Comparison of ENCODE assay signal across 1 cellular context in the genomic region with DNA sequence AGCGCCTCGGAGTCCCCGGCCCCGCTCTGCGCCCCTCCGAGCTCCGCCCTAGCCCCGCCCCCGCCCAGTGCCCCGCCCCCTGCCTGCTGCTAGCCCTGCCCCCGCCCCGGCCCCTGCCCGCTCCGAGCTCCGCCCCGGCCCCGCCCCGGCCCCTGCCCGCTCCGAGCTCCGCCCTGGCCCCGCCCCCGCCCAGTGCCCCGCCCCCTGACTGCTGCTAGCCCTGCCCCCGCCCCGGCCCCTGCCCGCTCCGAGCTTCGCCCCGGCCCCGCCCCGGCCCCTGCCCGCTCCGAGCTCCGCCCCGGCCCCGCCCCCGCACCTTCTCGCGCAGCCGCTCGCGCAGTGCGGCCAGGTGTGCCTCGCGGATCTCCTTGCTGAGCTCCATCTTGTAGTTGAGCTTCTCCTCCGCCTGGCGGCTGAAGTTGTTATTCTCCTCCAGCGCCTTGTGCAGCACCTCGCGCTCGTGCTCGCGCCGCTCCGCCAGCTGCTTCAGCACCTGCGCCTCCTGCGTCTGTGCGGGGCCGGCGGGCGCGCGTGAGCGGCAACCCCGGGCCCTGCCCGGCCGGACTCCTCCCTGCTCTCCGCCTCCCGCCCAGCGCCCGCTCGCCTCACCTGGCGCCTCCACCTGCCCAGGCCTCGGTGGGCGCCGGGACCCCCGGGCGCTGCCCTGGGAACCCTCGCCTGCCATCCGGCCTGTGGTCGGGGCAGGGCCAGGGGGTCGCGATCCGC.
A peak's percentile ranks its signal among the peaks of the same experiment; 100 is the strongest.
TF ChIP-seq lines count a peak whose summit lies in the region.

No MANE protein-coding gene starts in this region.

TF ChIP-seq in HepG2, 621 proteins besides CTCF, POLR2A, EP300 and RAD21 (continued from another document and continues in another):
- TF ChIP-seq ZBTB33 (CRISPR knock-in tag; IDR thresholded peaks at IDR 0.05) (peak; percentile 86), ZNF547 (CRISPR knock-in tag; IDR thresholded peaks at IDR 0.05) (0 out of 2 replicates have a peak, but pooled peaks have one; percentile 29), NRL (CRISPR knock-in tag; IDR thresholded peaks at IDR 0.05; ENCODE audit: borderline replicate concordance) (no peak), ZNF563 (CRISPR knock-in tag; IDR thresholded peaks at IDR 0.05) (peak; percentile 92; the same call in 1 of the 2 replicates), FOSL1 (CRISPR knock-in tag; IDR thresholded peaks at IDR 0.05; ENCODE audit: borderline replicate concordance) (no peak), HNRNPK (IDR thresholded peaks at IDR 0.05; ENCODE audit: low read depth, low read length, poor library complexity, severe bottlenecking) (peak; percentile 61), FOXK1 (CRISPR knock-in tag; IDR thresholded peaks at IDR 0.05; ENCODE audit: borderline replicate concordance, low read depth) (peak; percentile 50; the same call in 1 of the 2 replicates), CCDC6 (CRISPR knock-in tag; IDR thresholded peaks at IDR 0.05) (no peak; the same call in 1 of the 2 replicates), HNRNPLL (IDR thresholded peaks at IDR 0.05; ENCODE audit: low read depth, low read length, poor library complexity, severe bottlenecking) (peak; percentile 96), RFXANK (CRISPR knock-in tag; IDR thresholded peaks at IDR 0.05) (peak; percentile 76; the same call in 1 of the 2 replicates), TSC22D2 (CRISPR knock-in tag; IDR thresholded peaks at IDR 0.05; ENCODE audit: borderline replicate concordance) (peak; percentile 41; the same call in 1 of the 2 replicates), KLF9 (CRISPR knock-in tag; IDR thresholded peaks at IDR 0.05; ENCODE audit: low read depth) (peak; percentile 82; the same call in 1 of the 2 replicates), KMT2A (CRISPR knock-in tag; IDR thresholded peaks at IDR 0.05) (0 out of 2 replicates have a peak, but pooled peaks have one; percentile 62), REXO4 (CRISPR knock-in tag; IDR thresholded peaks at IDR 0.05; ENCODE audit: borderline replicate concordance) (no peak), RBAK (CRISPR knock-in tag; IDR thresholded peaks at IDR 0.05) (no peak), YEATS4 (CRISPR knock-in tag; IDR thresholded peaks at IDR 0.05; ENCODE audit: borderline replicate concordance) (peak; percentile 72; the same call in 1 of the 2 replicates), ZNF350 (CRISPR knock-in tag; IDR thresholded peaks at IDR 0.05; ENCODE audit: borderline replicate concordance, low read depth) (0 out of 2 replicates have a peak, but pooled peaks have one; percentile 0), ZNF331 (CRISPR knock-in tag; IDR thresholded peaks at IDR 0.05) (peak; percentile 81), ATF3 (CRISPR knock-in tag; IDR thresholded peaks at IDR 0.05) (peak; percentile 44; the same call in 1 of the 2 replicates), IRF2 (CRISPR knock-in tag; IDR thresholded peaks at IDR 0.05) (0 out of 2 replicates have a peak, but pooled peaks have one; percentile 27), ZNF160 (CRISPR knock-in tag; IDR thresholded peaks at IDR 0.05) (peak; percentile 26; the same call in 1 of the 2 replicates), SALL1 (CRISPR knock-in tag; IDR thresholded peaks at IDR 0.05) (peak; percentile 80), ZNF205 (CRISPR knock-in tag; IDR thresholded peaks at IDR 0.05) (peak; percentile 64; the same call in 1 of the 2 replicates), TARDBP (CRISPR knock-in tag; IDR thresholded peaks at IDR 0.05) (peak; percentile 41; the same call in 1 of the 2 replicates), MIER3 (CRISPR knock-in tag; IDR thresholded peaks at IDR 0.05; ENCODE audit: borderline replicate concordance) (peak; percentile 60; the same call in 1 of the 2 replicates), NR2F2 (IDR thresholded peaks at IDR 0.05; ENCODE audit: borderline replicate concordance, low read depth) (peak; percentile 33; the same call in 1 of the 2 replicates), ZNF432 (CRISPR knock-in tag; IDR thresholded peaks at IDR 0.05; ENCODE audit: borderline replicate concordance) (no peak; the same call in 1 of the 2 replicates), CERS6 (CRISPR knock-in tag; IDR thresholded peaks at IDR 0.05) (no peak), TRIM24 (CRISPR knock-in tag; IDR thresholded peaks at IDR 0.05) (no peak), ZBED4 (CRISPR knock-in tag; IDR thresholded peaks at IDR 0.05; ENCODE audit: borderline replicate concordance) (0 out of 2 replicates have a peak, but pooled peaks have one; percentile 35), NR2F6 (IDR thresholded peaks at IDR 0.05) (no peak), NR2F6 (CRISPR knock-in tag; IDR thresholded peaks at IDR 0.05) (peak; percentile 27; the same call in 1 of the 2 replicates), SIX1 (CRISPR knock-in tag; IDR thresholded peaks at IDR 0.05; ENCODE audit: borderline replicate concordance) (no peak; the same call in 1 of the 2 replicates), YEATS2 (CRISPR knock-in tag; IDR thresholded peaks at IDR 0.05; ENCODE audit: borderline replicate concordance) (0 out of 2 replicates have a peak, but pooled peaks have one; percentile 62), ZNF691 (CRISPR knock-in tag; IDR thresholded peaks at IDR 0.05; ENCODE audit: borderline replicate concordance, low read depth) (peak; percentile 80; the same call in 1 of the 2 replicates), FOXO1 (CRISPR knock-in tag; IDR thresholded peaks at IDR 0.05) (peak; percentile 71; the same call in 1 of the 2 replicates), KLF16 (CRISPR knock-in tag; IDR thresholded peaks at IDR 0.05) (peak in 1 of 2 experiments; percentile 66; a peak in 1 of 4 replicates)
- TF ChIP-seq, protein P1, sequence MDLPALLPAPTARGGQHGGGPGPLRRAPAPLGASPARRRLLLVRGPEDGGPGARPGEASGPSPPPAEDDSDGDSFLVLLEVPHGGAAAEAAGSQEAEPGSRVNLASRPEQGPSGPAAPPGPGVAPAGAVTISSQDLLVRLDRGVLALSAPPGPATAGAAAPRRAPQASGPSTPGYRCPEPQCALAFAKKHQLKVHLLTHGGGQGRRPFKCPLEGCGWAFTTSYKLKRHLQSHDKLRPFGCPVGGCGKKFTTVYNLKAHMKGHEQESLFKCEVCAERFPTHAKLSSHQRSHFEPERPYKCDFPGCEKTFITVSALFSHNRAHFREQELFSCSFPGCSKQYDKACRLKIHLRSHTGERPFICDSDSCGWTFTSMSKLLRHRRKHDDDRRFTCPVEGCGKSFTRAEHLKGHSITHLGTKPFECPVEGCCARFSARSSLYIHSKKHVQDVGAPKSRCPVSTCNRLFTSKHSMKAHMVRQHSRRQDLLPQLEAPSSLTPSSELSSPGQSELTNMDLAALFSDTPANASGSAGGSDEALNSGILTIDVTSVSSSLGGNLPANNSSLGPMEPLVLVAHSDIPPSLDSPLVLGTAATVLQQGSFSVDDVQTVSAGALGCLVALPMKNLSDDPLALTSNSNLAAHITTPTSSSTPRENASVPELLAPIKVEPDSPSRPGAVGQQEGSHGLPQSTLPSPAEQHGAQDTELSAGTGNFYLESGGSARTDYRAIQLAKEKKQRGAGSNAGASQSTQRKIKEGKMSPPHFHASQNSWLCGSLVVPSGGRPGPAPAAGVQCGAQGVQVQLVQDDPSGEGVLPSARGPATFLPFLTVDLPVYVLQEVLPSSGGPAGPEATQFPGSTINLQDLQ (CRISPR knock-in tag; IDR thresholded peaks at IDR 0.05): peak; percentile 32; the same call in 1 of the 2 replicates
- TF ChIP-seq, protein P2, sequence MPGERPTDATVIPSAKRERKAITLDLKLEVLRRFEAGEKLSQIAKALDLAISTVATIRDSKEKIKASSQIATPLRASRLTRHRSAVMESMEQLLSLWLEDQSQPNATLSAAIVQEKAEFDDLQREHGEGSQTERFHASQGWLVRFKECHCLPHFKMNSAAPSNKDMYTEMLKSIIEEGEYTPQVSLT (CRISPR knock-in tag; IDR thresholded peaks at IDR 0.05; ENCODE audit: borderline replicate concordance, low read depth): no peak
- TF ChIP-seq, protein P3, sequence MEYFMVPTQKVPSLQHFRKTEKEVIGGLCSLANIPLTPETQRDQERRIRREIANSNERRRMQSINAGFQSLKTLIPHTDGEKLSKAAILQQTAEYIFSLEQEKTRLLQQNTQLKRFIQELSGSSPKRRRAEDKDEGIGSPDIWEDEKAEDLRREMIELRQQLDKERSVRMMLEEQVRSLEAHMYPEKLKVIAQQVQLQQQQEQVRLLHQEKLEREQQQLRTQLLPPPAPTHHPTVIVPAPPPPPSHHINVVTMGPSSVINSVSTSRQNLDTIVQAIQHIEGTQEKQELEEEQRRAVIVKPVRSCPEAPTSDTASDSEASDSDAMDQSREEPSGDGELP (IDR thresholded peaks at IDR 0.05; ENCODE audit: borderline replicate concordance, low read depth): peak; percentile 78; the same call in 1 of the 2 replicates
- TF ChIP-seq, protein P4, sequence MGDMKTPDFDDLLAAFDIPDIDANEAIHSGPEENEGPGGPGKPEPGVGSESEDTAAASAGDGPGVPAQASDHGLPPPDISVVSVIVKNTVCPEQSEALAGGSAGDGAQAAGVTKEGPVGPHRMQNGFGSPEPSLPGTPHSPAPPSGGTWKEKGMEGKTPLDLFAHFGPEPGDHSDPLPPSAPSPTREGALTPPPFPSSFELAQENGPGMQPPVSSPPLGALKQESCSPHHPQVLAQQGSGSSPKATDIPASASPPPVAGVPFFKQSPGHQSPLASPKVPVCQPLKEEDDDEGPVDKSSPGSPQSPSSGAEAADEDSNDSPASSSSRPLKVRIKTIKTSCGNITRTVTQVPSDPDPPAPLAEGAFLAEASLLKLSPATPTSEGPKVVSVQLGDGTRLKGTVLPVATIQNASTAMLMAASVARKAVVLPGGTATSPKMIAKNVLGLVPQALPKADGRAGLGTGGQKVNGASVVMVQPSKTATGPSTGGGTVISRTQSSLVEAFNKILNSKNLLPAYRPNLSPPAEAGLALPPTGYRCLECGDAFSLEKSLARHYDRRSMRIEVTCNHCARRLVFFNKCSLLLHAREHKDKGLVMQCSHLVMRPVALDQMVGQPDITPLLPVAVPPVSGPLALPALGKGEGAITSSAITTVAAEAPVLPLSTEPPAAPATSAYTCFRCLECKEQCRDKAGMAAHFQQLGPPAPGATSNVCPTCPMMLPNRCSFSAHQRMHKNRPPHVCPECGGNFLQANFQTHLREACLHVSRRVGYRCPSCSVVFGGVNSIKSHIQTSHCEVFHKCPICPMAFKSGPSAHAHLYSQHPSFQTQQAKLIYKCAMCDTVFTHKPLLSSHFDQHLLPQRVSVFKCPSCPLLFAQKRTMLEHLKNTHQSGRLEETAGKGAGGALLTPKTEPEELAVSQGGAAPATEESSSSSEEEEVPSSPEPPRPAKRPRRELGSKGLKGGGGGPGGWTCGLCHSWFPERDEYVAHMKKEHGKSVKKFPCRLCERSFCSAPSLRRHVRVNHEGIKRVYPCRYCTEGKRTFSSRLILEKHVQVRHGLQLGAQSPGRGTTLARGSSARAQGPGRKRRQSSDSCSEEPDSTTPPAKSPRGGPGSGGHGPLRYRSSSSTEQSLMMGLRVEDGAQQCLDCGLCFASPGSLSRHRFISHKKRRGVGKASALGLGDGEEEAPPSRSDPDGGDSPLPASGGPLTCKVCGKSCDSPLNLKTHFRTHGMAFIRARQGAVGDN (CRISPR knock-in tag; IDR thresholded peaks at IDR 0.05): peak; percentile 83
